ENCODE assay signal across 12 cellular contexts in genomic region chr1:182622795-182623528, GRCh38. TPM values are rescaled to one million over a fixed set of nuclear protein-coding genes. Genes with fewer than 3 reads are reported as not detected.
DNase-seq lines count a peak whose midpoint lies in the region; ATAC-seq and TF ChIP-seq lines count a peak whose summit lies in the region.
"Had no signal": no experiment of that assay in that cellular context is flagged by ENCODE, and none has a peak within 500 bp of the region (broad histone marks: within the 10 kb centered on the region; RNA-seq: fewer than 3 reads in every experiment).

No MANE protein-coding gene starts in this region.

- ATAC-seq in GM19025 (IDR thresholded peaks at IDR 0.05; ENCODE audit: low read depth, unreplicated experiment) (peak; percentile 72), HG02610 (IDR thresholded peaks at IDR 0.05; ENCODE audit: unreplicated experiment) (peak; percentile 50), T-helper 17 cell (no peak), omental fat pad (ENCODE audit: low FRiP score) (peak; percentile 70), GM18520 (IDR thresholded peaks at IDR 0.05; ENCODE audit: unreplicated experiment) (no peak)

- DNase-seq in T-helper 17 cell: no peak
- DNase-seq in omental fat pad (ENCODE audit: low spot score): no peak
- no peak for DNase-seq in CD1c-positive myeloid dendritic cell (ENCODE audit: extremely low spot score)
- no peak for DNase-seq in NCI-H1105 treated with DMSO at 0.1 percent for 48 hours (lab: John Stamatoyannopoulos, UW)
- DNase-seq: activated CD4-positive, alpha-beta T cell treated with anti-CD3 and anti-CD28 coated beads, Interleukin-2, amount 50 U/mL, for 48 hours; central memory CD4-positive, alpha-beta T cell; head of caudate nucleus; NCI-H1048; testis had no signal

- H3K36me3 Mint-ChIP-seq in T-helper 17 cell (ENCODE audit: low read depth): no peaks in the 10 kb centered on the region

- H3K27ac Mint-ChIP-seq in T-helper 17 cell: peak overlapping the region; percentile 61

- no peak for TF ChIP-seq CTCF in omental fat pad (IDR thresholded peaks at IDR 0.05)

- peaks cover 3% of the 10 kb centered on the region for H3K9me3 ChIP-seq in T-helper 17 cell (ENCODE audit: control insufficient read depth, low read length, poor library complexity, severe bottlenecking)
- H3K9me3 ChIP-seq: testis had no signal

- H3K27me3 Mint-ChIP-seq in T-helper 17 cell: no peaks in the 10 kb centered on the region

- peaks cover 27% of the 10 kb centered on the region for H3K4me1 Mint-ChIP-seq in T-helper 17 cell

- no peak overlapping the region for H3K4me3 Mint-ChIP-seq in T-helper 17 cell

RNA-seq across cellular contexts. Expression of gene RGS16, which starts 18.8 kb away (rescaled TPM):
- total RNA-seq in T-helper 17 cell: 10 to 100 TPM; 23.4 to 23.5 TPM
- 10 to 100 TPM in 2 of 4 donors, 1 to 10 TPM in 2; 4.1 to 38.9 (median 12.1) TPM for total RNA-seq in omental fat pad

RNA-seq across cellular contexts. Expression of gene RNASEL, which starts 33.9 kb away (rescaled TPM):
- total RNA-seq in T-helper 17 cell (1 to 10 TPM; 4.3 to 7.4 TPM), omental fat pad (10 to 100 TPM in 2 of 4 donors, 1 to 10 TPM in 2; 4.8 to 12.6 (median 9.4) TPM)

Comparison
In these comparisons a context has a peak if more than half of its experiments do, and no peak if none do; other contexts are left out.
1. ATAC-seq: peak in GM19025 (single experiment), HG02610 (single experiment) and omental fat pad (single experiment); none in T-helper 17 cell (single experiment) and GM18520 (single experiment).